In the genomic region with DNA sequence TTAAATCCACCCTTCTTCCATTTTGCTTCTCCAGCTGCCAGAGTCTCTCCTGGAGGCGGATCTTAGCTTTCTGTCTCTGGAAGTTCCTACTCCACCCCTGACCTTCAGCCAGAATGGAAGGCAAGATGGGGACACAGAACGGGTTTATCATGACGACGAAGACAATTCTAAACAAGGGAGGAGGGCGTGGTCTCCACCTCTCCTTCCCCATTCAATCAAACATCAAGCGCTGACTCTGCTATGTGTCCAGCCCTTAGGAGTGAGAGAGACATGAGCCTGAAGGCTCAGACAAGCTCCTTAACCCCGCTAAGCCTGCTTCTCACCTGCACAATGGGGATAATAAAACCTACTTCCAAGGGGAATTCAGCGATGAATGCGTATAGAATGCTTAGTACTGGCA, we compare ENCODE assay signal across 2 cellular contexts.
TF ChIP-seq lines count a peak whose summit lies in the region.

No MANE protein-coding gene starts in this region.

TF ChIP-seq in IMR-90, 13 proteins besides CTCF, POLR2A, EP300 and RAD21:
- TF ChIP-seq CHD1 (IDR thresholded peaks at IDR 0.05; ENCODE audit: low read depth, low read length), result no peak

TF ChIP-seq in K562, 482 proteins besides CTCF, POLR2A, EP300 and RAD21:
- TF ChIP-seq FOXJ2 (tag; IDR thresholded peaks at IDR 0.05), result 0 out of 2 replicates have a peak, but pooled peaks have one; percentile 27
- TF ChIP-seq, protein P1, sequence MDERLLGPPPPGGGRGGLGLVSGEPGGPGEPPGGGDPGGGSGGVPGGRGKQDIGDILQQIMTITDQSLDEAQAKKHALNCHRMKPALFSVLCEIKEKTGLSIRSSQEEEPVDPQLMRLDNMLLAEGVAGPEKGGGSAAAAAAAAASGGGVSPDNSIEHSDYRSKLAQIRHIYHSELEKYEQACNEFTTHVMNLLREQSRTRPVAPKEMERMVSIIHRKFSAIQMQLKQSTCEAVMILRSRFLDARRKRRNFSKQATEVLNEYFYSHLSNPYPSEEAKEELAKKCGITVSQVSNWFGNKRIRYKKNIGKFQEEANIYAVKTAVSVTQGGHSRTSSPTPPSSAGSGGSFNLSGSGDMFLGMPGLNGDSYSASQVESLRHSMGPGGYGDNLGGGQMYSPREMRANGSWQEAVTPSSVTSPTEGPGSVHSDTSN (CRISPR knock-in tag; IDR thresholded peaks at IDR 0.05; ENCODE audit: low read depth), result no peak
- TF ChIP-seq, protein P1 (tag; conservative IDR thresholded peaks at IDR 0.05; ENCODE audit: low read depth), result 0 out of 2 replicates have a peak, but pooled peaks have one; percentile 21
- TF ChIP-seq MCM3 (IDR thresholded peaks at IDR 0.05), result no peak
- TF ChIP-seq SIN3A (IDR thresholded peaks at IDR 0.05; ENCODE audit: borderline replicate concordance in 2 of 2, control insufficient read depth in 1 of 2, low read depth in 2 of 2, low read length in 2 of 2), result no peak
- no peak for TF ChIP-seq ZNF121 (CRISPR knock-in tag; conservative IDR thresholded peaks at IDR 0.05)
- TF ChIP-seq NCOA6 (IDR thresholded peaks at IDR 0.05), result no peak
- TF ChIP-seq, protein P2, sequence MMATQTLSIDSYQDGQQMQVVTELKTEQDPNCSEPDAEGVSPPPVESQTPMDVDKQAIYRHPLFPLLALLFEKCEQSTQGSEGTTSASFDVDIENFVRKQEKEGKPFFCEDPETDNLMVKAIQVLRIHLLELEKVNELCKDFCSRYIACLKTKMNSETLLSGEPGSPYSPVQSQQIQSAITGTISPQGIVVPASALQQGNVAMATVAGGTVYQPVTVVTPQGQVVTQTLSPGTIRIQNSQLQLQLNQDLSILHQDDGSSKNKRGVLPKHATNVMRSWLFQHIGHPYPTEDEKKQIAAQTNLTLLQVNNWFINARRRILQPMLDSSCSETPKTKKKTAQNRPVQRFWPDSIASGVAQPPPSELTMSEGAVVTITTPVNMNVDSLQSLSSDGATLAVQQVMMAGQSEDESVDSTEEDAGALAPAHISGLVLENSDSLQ (IDR thresholded peaks at IDR 0.05), result peak; percentile 75
- TF ChIP-seq, protein P3, sequence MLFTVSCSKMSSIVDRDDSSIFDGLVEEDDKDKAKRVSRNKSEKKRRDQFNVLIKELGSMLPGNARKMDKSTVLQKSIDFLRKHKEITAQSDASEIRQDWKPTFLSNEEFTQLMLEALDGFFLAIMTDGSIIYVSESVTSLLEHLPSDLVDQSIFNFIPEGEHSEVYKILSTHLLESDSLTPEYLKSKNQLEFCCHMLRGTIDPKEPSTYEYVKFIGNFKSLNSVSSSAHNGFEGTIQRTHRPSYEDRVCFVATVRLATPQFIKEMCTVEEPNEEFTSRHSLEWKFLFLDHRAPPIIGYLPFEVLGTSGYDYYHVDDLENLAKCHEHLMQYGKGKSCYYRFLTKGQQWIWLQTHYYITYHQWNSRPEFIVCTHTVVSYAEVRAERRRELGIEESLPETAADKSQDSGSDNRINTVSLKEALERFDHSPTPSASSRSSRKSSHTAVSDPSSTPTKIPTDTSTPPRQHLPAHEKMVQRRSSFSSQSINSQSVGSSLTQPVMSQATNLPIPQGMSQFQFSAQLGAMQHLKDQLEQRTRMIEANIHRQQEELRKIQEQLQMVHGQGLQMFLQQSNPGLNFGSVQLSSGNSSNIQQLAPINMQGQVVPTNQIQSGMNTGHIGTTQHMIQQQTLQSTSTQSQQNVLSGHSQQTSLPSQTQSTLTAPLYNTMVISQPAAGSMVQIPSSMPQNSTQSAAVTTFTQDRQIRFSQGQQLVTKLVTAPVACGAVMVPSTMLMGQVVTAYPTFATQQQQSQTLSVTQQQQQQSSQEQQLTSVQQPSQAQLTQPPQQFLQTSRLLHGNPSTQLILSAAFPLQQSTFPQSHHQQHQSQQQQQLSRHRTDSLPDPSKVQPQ (CRISPR knock-in tag; IDR thresholded peaks at IDR 0.05; ENCODE audit: borderline replicate concordance), result no peak
- no peak for TF ChIP-seq HNRNPH1 (optimal IDR thresholded peaks at IDR 0.05; ENCODE audit: low read depth, low read length)
- TF ChIP-seq KLF16 (IDR thresholded peaks at IDR 0.05), result no peak
- TF ChIP-seq, protein P4, sequence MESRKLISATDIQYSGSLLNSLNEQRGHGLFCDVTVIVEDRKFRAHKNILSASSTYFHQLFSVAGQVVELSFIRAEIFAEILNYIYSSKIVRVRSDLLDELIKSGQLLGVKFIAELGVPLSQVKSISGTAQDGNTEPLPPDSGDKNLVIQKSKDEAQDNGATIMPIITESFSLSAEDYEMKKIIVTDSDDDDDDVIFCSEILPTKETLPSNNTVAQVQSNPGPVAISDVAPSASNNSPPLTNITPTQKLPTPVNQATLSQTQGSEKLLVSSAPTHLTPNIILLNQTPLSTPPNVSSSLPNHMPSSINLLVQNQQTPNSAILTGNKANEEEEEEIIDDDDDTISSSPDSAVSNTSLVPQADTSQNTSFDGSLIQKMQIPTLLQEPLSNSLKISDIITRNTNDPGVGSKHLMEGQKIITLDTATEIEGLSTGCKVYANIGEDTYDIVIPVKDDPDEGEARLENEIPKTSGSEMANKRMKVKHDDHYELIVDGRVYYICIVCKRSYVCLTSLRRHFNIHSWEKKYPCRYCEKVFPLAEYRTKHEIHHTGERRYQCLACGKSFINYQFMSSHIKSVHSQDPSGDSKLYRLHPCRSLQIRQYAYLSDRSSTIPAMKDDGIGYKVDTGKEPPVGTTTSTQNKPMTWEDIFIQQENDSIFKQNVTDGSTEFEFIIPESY (CRISPR knock-in tag; IDR thresholded peaks at IDR 0.05), result no peak
